In the genomic region with DNA sequence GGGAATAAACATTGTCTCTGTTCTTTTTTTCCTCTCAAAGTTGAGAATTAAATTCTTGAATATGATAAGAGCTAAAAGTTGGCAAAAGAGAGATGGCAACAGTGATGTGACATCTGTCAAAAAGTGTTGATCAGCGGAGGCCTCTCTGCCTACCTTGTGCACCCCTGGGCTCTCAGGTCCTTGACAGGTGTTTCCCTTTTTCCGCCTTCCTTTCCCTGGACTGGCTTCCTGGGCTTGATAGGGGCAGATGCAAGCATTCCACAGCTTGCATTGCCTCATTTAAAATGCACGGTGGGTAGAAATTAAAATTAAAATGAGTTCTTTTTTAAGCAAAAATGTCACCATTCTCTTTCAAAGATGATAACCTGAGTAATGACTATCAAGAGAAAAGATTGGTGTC, we compare ENCODE assay signal across 30 cellular contexts.
"Had no signal": no experiment of that assay in that cellular context is flagged by ENCODE, and none has a peak within 500 bp of the region (broad histone marks: within the 10 kb centered on the region; RNA-seq: fewer than 3 reads in every experiment).

No MANE protein-coding gene starts in this region.

- ATAC-seq: activated CD8-positive, alpha-beta memory T cell treated with anti-CD3 and anti-CD28 coated beads, Interleukin-2, amount 10 ng/mL, durations not matched to agents 7 days and 5 days; Panc1; T-helper 17 cell had no signal

- H3K4me3 ChIP-seq: breast epithelium, SJCRH30, SK-N-MC had no signal

- H3K27ac Mint-ChIP-seq: activated CD4-positive, alpha-beta memory T cell treated with anti-CD3 and anti-CD28 coated beads, Interleukin-2, amount 10 ng/mL, durations not matched to agents 7 days and 5 days; activated CD8-positive, alpha-beta memory T cell treated with anti-CD3 and anti-CD28 coated beads, Interleukin-2, amount 10 ng/mL, durations not matched to agents 7 days and 5 days; activated naive CD4-positive, alpha-beta T cell treated with anti-CD3 and anti-CD28 coated beads, Interleukin-2, amount 10 ng/mL, durations not matched to agents 7 days and 5 days; activated naive CD8-positive, alpha-beta T cell; T-helper 17 cell had no signal

- H3K27me3 Mint-ChIP-seq: activated CD4-positive, alpha-beta memory T cell treated with anti-CD3 and anti-CD28 coated beads, Interleukin-2, amount 10 ng/mL, durations not matched to agents 7 days and 5 days; activated naive CD4-positive, alpha-beta T cell treated with anti-CD3 and anti-CD28 coated beads, Interleukin-2, amount 10 ng/mL, durations not matched to agents 7 days and 5 days had no signal

- H3K4me1 ChIP-seq: breast epithelium, SJCRH30 had no signal

- DNase-seq: activated CD4-positive, alpha-beta memory T cell treated with anti-CD3 and anti-CD28 coated beads, Interleukin-2, amount 10 ng/mL, durations not matched to agents 7 days and 5 days; activated CD4-positive, alpha-beta T cell treated with anti-CD3 and anti-CD28 coated beads for 1 hour; activated CD4-positive, alpha-beta T cell treated with anti-CD3 and anti-CD28 coated beads for 48 hours; activated CD4-positive, CD25-positive, alpha-beta regulatory T cell; activated CD8-positive, alpha-beta memory T cell treated with anti-CD3 and anti-CD28 coated beads for 24 hours; activated CD8-positive, alpha-beta memory T cell treated with anti-CD3 and anti-CD28 coated beads, Interleukin-2, amount 10 ng/mL, durations not matched to agents 7 days and 5 days; activated CD8-positive, alpha-beta memory T cell treated with anti-CD3 and anti-CD28 coated beads, Interleukin-2, amount 50 U/mL, for 48 hours; activated effector memory CD4-positive, alpha-beta T cell treated with Interleukin-2 at 50 U/mL for 16 hours; activated naive CD4-positive, alpha-beta T cell treated with anti-CD3 and anti-CD28 coated beads, Interleukin-2, amount 10 ng/mL, durations not matched to agents 7 days and 5 days; activated T-cell treated with anti-CD3 and anti-CD28 coated beads, Interleukin-2, amount 50 U/mL, for 48 hours; amniotic stem cell; aorta; cerebellar nuclear complex; Karpas-422; KBM-7; NCI-H1105 treated with DMSO at 0.1 percent for 48 hours; NCI-H1436 treated with DMSO at 0.1 percent for 48 hours; NCI-H1694 treated with DMSO at 0.1 percent for 48 hours; NCI-H2029; NCI-H345; NCI-H524 treated with DMSO at 0.1 percent for 48 hours; SHP77; SJCRH30; T-helper 17 cell; T-helper 9 cell had no signal

- H3K27ac ChIP-seq: breast epithelium, SJCRH30, SK-N-MC, VCaP had no signal

- H3K36me3 ChIP-seq: breast epithelium, SJCRH30 had no signal

- H3K4me3 Mint-ChIP-seq: activated CD4-positive, alpha-beta memory T cell treated with anti-CD3 and anti-CD28 coated beads, Interleukin-2, amount 10 ng/mL, durations not matched to agents 7 days and 5 days; activated CD8-positive, alpha-beta memory T cell treated with anti-CD3 and anti-CD28 coated beads, Interleukin-2, amount 10 ng/mL, durations not matched to agents 7 days and 5 days; activated naive CD4-positive, alpha-beta T cell treated with anti-CD3 and anti-CD28 coated beads, Interleukin-2, amount 10 ng/mL, durations not matched to agents 7 days and 5 days; activated naive CD8-positive, alpha-beta T cell; T-helper 17 cell had no signal

- H3K36me3 Mint-ChIP-seq: activated CD8-positive, alpha-beta memory T cell treated with anti-CD3 and anti-CD28 coated beads, Interleukin-2, amount 10 ng/mL, durations not matched to agents 7 days and 5 days; activated naive CD4-positive, alpha-beta T cell treated with anti-CD3 and anti-CD28 coated beads, Interleukin-2, amount 10 ng/mL, durations not matched to agents 7 days and 5 days; activated naive CD8-positive, alpha-beta T cell had no signal

- H3K4me1 Mint-ChIP-seq: activated CD4-positive, alpha-beta memory T cell treated with anti-CD3 and anti-CD28 coated beads, Interleukin-2, amount 10 ng/mL, durations not matched to agents 7 days and 5 days; activated CD8-positive, alpha-beta memory T cell treated with anti-CD3 and anti-CD28 coated beads, Interleukin-2, amount 10 ng/mL, durations not matched to agents 7 days and 5 days; activated naive CD4-positive, alpha-beta T cell treated with anti-CD3 and anti-CD28 coated beads, Interleukin-2, amount 10 ng/mL, durations not matched to agents 7 days and 5 days; T-helper 17 cell had no signal

- H3K27me3 ChIP-seq: breast epithelium, SJCRH30 had no signal

- H3K9me3 Mint-ChIP-seq: activated CD4-positive, alpha-beta memory T cell treated with anti-CD3 and anti-CD28 coated beads, Interleukin-2, amount 10 ng/mL, durations not matched to agents 7 days and 5 days; activated naive CD4-positive, alpha-beta T cell treated with anti-CD3 and anti-CD28 coated beads, Interleukin-2, amount 10 ng/mL, durations not matched to agents 7 days and 5 days had no signal
